In the genomic region with DNA sequence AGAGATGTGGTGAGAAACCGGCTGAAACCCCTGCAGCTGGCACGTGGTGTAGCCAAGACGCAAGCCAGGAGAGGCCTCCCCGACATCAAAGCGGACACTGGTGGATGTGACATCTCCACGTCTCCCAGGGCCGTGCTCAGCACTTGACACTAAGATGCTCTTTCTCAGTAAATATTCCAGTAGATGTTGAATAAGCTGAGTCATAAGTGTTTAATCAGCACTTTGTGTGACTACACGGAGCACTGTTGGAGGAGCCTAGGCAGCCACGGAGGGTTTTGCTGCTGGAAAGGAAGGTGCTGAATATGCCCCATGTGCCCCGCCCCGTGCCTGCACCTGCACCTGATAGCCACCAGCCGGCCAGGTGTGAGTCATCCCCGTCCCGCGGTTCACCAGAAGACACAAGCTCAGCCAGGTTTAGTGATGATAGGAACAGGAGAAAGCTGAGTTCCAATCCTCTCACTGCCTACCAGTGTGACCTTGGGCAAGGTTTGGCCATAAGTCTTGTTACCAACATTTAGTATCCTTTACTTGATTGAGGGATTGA, we compare ENCODE assay signal across 1 cellular context.
TF ChIP-seq lines count a peak whose summit lies in the region.

No MANE protein-coding gene starts in this region.

TF ChIP-seq in HepG2, 621 proteins besides CTCF, POLR2A, EP300 and RAD21:
- no peak for TF ChIP-seq MAZ (IDR thresholded peaks at IDR 0.05; ENCODE audit: borderline replicate concordance, low read depth, low read length)
- TF ChIP-seq MAZ (CRISPR knock-in tag; IDR thresholded peaks at IDR 0.05; ENCODE audit: low read depth), result no peak
- no peak for TF ChIP-seq NCOA2 (CRISPR knock-in tag; IDR thresholded peaks at IDR 0.05)
- peak; percentile 59 to 74; a peak in 3 of 4 replicates for TF ChIP-seq MAFK (conservative IDR thresholded peaks at IDR 0.05 in 1 of 2, IDR thresholded peaks at IDR 0.05 in 1 of 2; ENCODE audit: low read length in 2 of 2)
- peak; percentile 59; the same call in 1 of the 2 replicates for TF ChIP-seq MAFF (IDR thresholded peaks at IDR 0.05; ENCODE audit: low read depth, low read length)
